Comparison of ENCODE assay signal across 1 cellular context in genomic region chr19:1715540-1715939, GRCh38.
TF ChIP-seq lines count a peak whose summit lies in the region.

No MANE protein-coding gene starts in this region.

TF ChIP-seq in HEK293, 187 proteins besides CTCF, POLR2A, EP300 and RAD21 (continued from another document):
- TF ChIP-seq BCL6B (tag by site-specific recombination; IDR thresholded peaks at IDR 0.05) (no peak), ZSCAN23 (tag by site-specific recombination; IDR thresholded peaks at IDR 0.05) (no peak), ZNF791 (tag by site-specific recombination; IDR thresholded peaks at IDR 0.05) (no peak), ZNF248 (tag by site-specific recombination; IDR thresholded peaks at IDR 0.05) (no peak), ZNF521 (tag by site-specific recombination; IDR thresholded peaks at IDR 0.05) (no peak), ZNF529 (tag by site-specific recombination; IDR thresholded peaks at IDR 0.05; ENCODE audit: insufficient replicate concordance) (no peak)
